In genomic region chr12:7137868-7138267, GRCh38 we compare ENCODE assay signal across 29 cellular contexts. TPM values are rescaled to one million over a fixed set of nuclear protein-coding genes. Genes with fewer than 3 reads are reported as not detected.
"Had no signal": no experiment of that assay in that cellular context is flagged by ENCODE, and none has a peak within 500 bp of the region (broad histone marks: within the 10 kb centered on the region; RNA-seq: fewer than 3 reads in every experiment).

No MANE protein-coding gene starts in this region.

- H3K4me1 ChIP-seq: adrenal gland, body of pancreas had no signal

- H3K27me3 Mint-ChIP-seq: activated B cell treated with CpG ODN at 0.5 μM for 24 hours; activated CD4-positive, alpha-beta memory T cell treated with anti-CD3 and anti-CD28 coated beads for 36 hours; activated CD4-positive, alpha-beta T cell treated with anti-CD3 and anti-CD28 coated beads, Interleukin-2, amount 10 ng/mL, durations not matched to agents 7 days and 5 days; activated naive CD8-positive, alpha-beta T cell treated with anti-CD3 and anti-CD28 coated beads, Interleukin-2, amount 10 ng/mL, durations not matched to agents 7 days and 5 days; T-helper 17 cell had no signal

- H3K4me3 ChIP-seq: adrenal gland, body of pancreas had no signal

- H3K27ac Mint-ChIP-seq: activated B cell treated with CpG ODN at 0.5 μM for 24 hours; activated CD4-positive, alpha-beta memory T cell treated with anti-CD3 and anti-CD28 coated beads for 36 hours; activated CD4-positive, alpha-beta T cell treated with anti-CD3 and anti-CD28 coated beads, Interleukin-2, amount 10 ng/mL, durations not matched to agents 7 days and 5 days; activated naive CD8-positive, alpha-beta T cell treated with anti-CD3 and anti-CD28 coated beads, Interleukin-2, amount 10 ng/mL, durations not matched to agents 7 days and 5 days; activated T-cell treated with anti-CD3 and anti-CD28 coated beads, Interleukin-2, amount 50 U/mL, for 72 hours; activated T-helper 2 cell treated with anti-CD3 and anti-CD28 coated beads, Interferon-gamma antibody, Interleukin-2, Interleukin-4, amounts not matched to agents 10 μg/mL and 5 μg/mL and 100 μg/mL, durations not matched to agents 14 hours and 24 hours and 36 hours; T-helper 17 cell had no signal

- H3K4me3 Mint-ChIP-seq: activated B cell treated with CpG ODN at 0.5 μM for 24 hours; activated CD4-positive, alpha-beta memory T cell treated with anti-CD3 and anti-CD28 coated beads for 36 hours; activated CD4-positive, alpha-beta T cell treated with anti-CD3 and anti-CD28 coated beads, Interleukin-2, amount 10 ng/mL, durations not matched to agents 7 days and 5 days; activated naive CD8-positive, alpha-beta T cell treated with anti-CD3 and anti-CD28 coated beads, Interleukin-2, amount 10 ng/mL, durations not matched to agents 7 days and 5 days; activated T-cell treated with anti-CD3 and anti-CD28 coated beads, Interleukin-2, amount 50 U/mL, for 72 hours; T-helper 17 cell had no signal

- DNase-seq: activated B cell treated with CpG ODN at 0.5 μM for 24 hours; activated CD4-positive, alpha-beta memory T cell treated with anti-CD3 and anti-CD28 coated beads for 36 hours; activated CD4-positive, alpha-beta T cell treated with anti-CD3 and anti-CD28 coated beads for 1 hour; activated CD4-positive, alpha-beta T cell treated with anti-CD3 and anti-CD28 coated beads, Interleukin-2, amount 10 ng/mL, durations not matched to agents 7 days and 5 days; activated CD8-positive, alpha-beta memory T cell treated with anti-CD3 and anti-CD28 coated beads, Interleukin-2, amount 50 U/mL, for 4 hours; activated gamma-delta T cell treated with Interleukin-2 at 50 U/mL for 16 hours; activated naive CD4-positive, alpha-beta T cell treated with anti-CD3 and anti-CD28 coated beads, Interleukin-2, amount 50 U/mL, for 16 hours; activated naive CD8-positive, alpha-beta T cell treated with anti-CD3 and anti-CD28 coated beads, Interleukin-2, amount 10 ng/mL, durations not matched to agents 7 days and 5 days; activated T-cell treated with anti-CD3 and anti-CD28 coated beads, Interleukin-2, amount 50 U/mL, for 72 hours; adrenal gland; body of pancreas; IMR-90; Kasumi-1; KBM-7; NCI-H1048; NCI-H1417 treated with DMSO at 0.1 percent for 48 hours; NCI-H1694; NCI-H2029; NCI-H2107; NCI-H345; NCI-H510A; NCI-H526 treated with DMSO at 0.1 percent for 48 hours; NCI-H82; SIG-M5; T-helper 17 cell; T-helper 9 cell had no signal

- ATAC-seq: activated T-cell treated with anti-CD3 and anti-CD28 coated beads, Interleukin-2, amount 50 U/mL, for 72 hours; body of pancreas; T-helper 17 cell had no signal

- H3K27ac ChIP-seq: adrenal gland, body of pancreas had no signal

- H3K27me3 ChIP-seq: adrenal gland, body of pancreas had no signal

- FAIRE-seq: TTC549 had no signal

- H3K9me3 ChIP-seq: adrenal gland, body of pancreas had no signal

- H3K9me3 Mint-ChIP-seq: activated B cell treated with CpG ODN at 0.5 μM for 24 hours; activated CD4-positive, alpha-beta memory T cell treated with anti-CD3 and anti-CD28 coated beads for 36 hours; activated CD4-positive, alpha-beta T cell treated with anti-CD3 and anti-CD28 coated beads, Interleukin-2, amount 10 ng/mL, durations not matched to agents 7 days and 5 days; activated naive CD8-positive, alpha-beta T cell treated with anti-CD3 and anti-CD28 coated beads, Interleukin-2, amount 10 ng/mL, durations not matched to agents 7 days and 5 days; activated T-cell treated with anti-CD3 and anti-CD28 coated beads, Interleukin-2, amount 50 U/mL, for 72 hours; activated T-helper 2 cell treated with anti-CD3 and anti-CD28 coated beads, Interferon-gamma antibody, Interleukin-2, Interleukin-4, amounts not matched to agents 10 μg/mL and 5 μg/mL and 100 μg/mL, durations not matched to agents 14 hours and 24 hours and 36 hours had no signal

- H3K4me1 Mint-ChIP-seq: activated B cell treated with CpG ODN at 0.5 μM for 24 hours had no signal

RNA-seq across cellular contexts. Expression of gene RBP5, which starts 9.2 kb away (rescaled TPM):
- total RNA-seq: activated B cell treated with CpG ODN at 0.5 μM for 24 hours; activated T-helper 2 cell treated with anti-CD3 and anti-CD28 coated beads, Interferon-gamma antibody, Interleukin-2, Interleukin-4, amounts not matched to agents 10 μg/mL and 5 μg/mL and 100 μg/mL, durations not matched to agents 14 hours and 24 hours and 36 hours; IMR-90; RPMI7951; T-helper 17 cell had no signal
